Comparison of ENCODE assay signal across 14 cellular contexts in genomic region chr4:87103086-87103485, GRCh38.
DNase-seq lines count a peak whose midpoint lies in the region; ATAC-seq and TF ChIP-seq lines count a peak whose summit lies in the region.
"Had no signal": no experiment of that assay in that cellular context is flagged by ENCODE, and none has a peak within 500 bp of the region (broad histone marks: within the 10 kb centered on the region; RNA-seq: fewer than 3 reads in every experiment).

No MANE protein-coding gene starts in this region.

- H3K36me3 ChIP-seq in left lung = peaks cover 0 to 17% of the 10 kb centered on the region in 2 donors
- H3K36me3 ChIP-seq: neural progenitor cell had no signal

- H3K9me3 Mint-ChIP-seq in activated CD4-positive, alpha-beta T cell treated with anti-CD3 and anti-CD28 coated beads, Interleukin-2, amount 10 ng/mL, durations not matched to agents 7 days and 5 days = no peaks in the 10 kb centered on the region
- no peaks in the 10 kb centered on the region for H3K9me3 Mint-ChIP-seq in stimulated activated naive CD8-positive, alpha-beta T cell treated with anti-CD3 and anti-CD28 coated beads, Interleukin-15, amount 100 ng/mL, for 72 hours
- H3K9me3 Mint-ChIP-seq in T-helper 2 cell treated with Interferon-gamma antibody and Interleukin-4, amounts not matched to agents 5 μg/mL and 100 μg/mL, for 36 hours = no peaks in the 10 kb centered on the region
- H3K9me3 Mint-ChIP-seq: neural progenitor cell, type B pancreatic cell had no signal

- H3K27me3 Mint-ChIP-seq in activated CD4-positive, alpha-beta T cell treated with anti-CD3 and anti-CD28 coated beads, Interleukin-2, amount 10 ng/mL, durations not matched to agents 7 days and 5 days = no peaks in the 10 kb centered on the region
- H3K27me3 Mint-ChIP-seq in stimulated activated naive CD8-positive, alpha-beta T cell treated with anti-CD3 and anti-CD28 coated beads, Interleukin-15, amount 100 ng/mL, for 72 hours = no peaks in the 10 kb centered on the region
- H3K27me3 Mint-ChIP-seq in T-helper 2 cell treated with Interferon-gamma antibody and Interleukin-4, amounts not matched to agents 5 μg/mL and 100 μg/mL, for 36 hours (ENCODE audit: low read depth) = no peaks in the 10 kb centered on the region
- H3K27me3 Mint-ChIP-seq: type B pancreatic cell had no signal

- intact Hi-C loops in left lung (cut with DNase I) = no loop called here

- DNase-seq in activated CD4-positive, alpha-beta T cell treated with anti-CD3 and anti-CD28 coated beads, Interleukin-2, amount 10 ng/mL, durations not matched to agents 7 days and 5 days = no peak
- DNase-seq in activated CD4-positive, alpha-beta T cell treated with anti-CD3 and anti-CD28 coated beads, Interleukin-2, amount 50 U/mL, for 4 hours = no peak
- DNase-seq in amniotic epithelial cell (ENCODE audit: low read depth) (peak; percentile 63), left lung (no peak)
- DNase-seq in stimulated activated naive CD8-positive, alpha-beta T cell treated with anti-CD3 and anti-CD28 coated beads, Interleukin-15, amount 100 ng/mL, for 72 hours = no peak
- no peak for DNase-seq in effector CD8-positive, alpha-beta T cell (lab: John Stamatoyannopoulos, UW)
- no peak for DNase-seq in T-helper 2 cell treated with Interferon-gamma antibody and Interleukin-4, amounts not matched to agents 5 μg/mL and 100 μg/mL, for 36 hours (ENCODE audit: low spot score)
- DNase-seq: NCI-H187; NK-92 treated with Interleukin-12 subunit alpha and Interleukin-12 subunit beta, amount 100 ng/mL, for 24 hours; stimulated activated CD4-positive, alpha-beta T cell treated with anti-CD3 and anti-CD28 coated beads, Interleukin-4, amount 100 ng/mL, for 4 hours; T1000 had no signal

- H3K27ac Mint-ChIP-seq in activated CD4-positive, alpha-beta T cell treated with anti-CD3 and anti-CD28 coated beads, Interleukin-2, amount 10 ng/mL, durations not matched to agents 7 days and 5 days = peak overlapping the region; percentile 67
- H3K27ac Mint-ChIP-seq in stimulated activated naive CD8-positive, alpha-beta T cell treated with anti-CD3 and anti-CD28 coated beads, Interleukin-15, amount 100 ng/mL, for 72 hours = peak overlapping the region; percentile 74 to 77
- H3K27ac Mint-ChIP-seq in T-helper 2 cell treated with Interferon-gamma antibody and Interleukin-4, amounts not matched to agents 5 μg/mL and 100 μg/mL, for 36 hours = no peak overlapping the region
- H3K27ac Mint-ChIP-seq: neural progenitor cell had no signal

- POLR2A ChIA-PET in activated CD4-positive, alpha-beta T cell treated with anti-CD3 and anti-CD28 coated beads, Interleukin-2, amount 10 ng/mL, durations not matched to agents 7 days and 5 days (lab: Charles Lee) = no interaction called here

- H3K36me3 Mint-ChIP-seq in activated CD4-positive, alpha-beta T cell treated with anti-CD3 and anti-CD28 coated beads, Interleukin-2, amount 10 ng/mL, durations not matched to agents 7 days and 5 days (ENCODE audit: low read depth) = peaks cover 40% of the 10 kb centered on the region
- H3K36me3 Mint-ChIP-seq in T-helper 2 cell treated with Interferon-gamma antibody and Interleukin-4, amounts not matched to agents 5 μg/mL and 100 μg/mL, for 36 hours (ENCODE audit: low read depth) = peaks cover 21% of the 10 kb centered on the region

- TF ChIP-seq CTCF in left lung (IDR thresholded peaks at IDR 0.05) = no peak

- H3K9me3 ChIP-seq in left lung = no peaks in the 10 kb centered on the region

- ATAC-seq in left lung = no peak
- ATAC-seq in stimulated activated naive CD8-positive, alpha-beta T cell treated with anti-CD3 and anti-CD28 coated beads, Interleukin-15, amount 100 ng/mL, for 72 hours = no peak
- no peak for ATAC-seq in HG03442 (IDR thresholded peaks at IDR 0.05; ENCODE audit: unreplicated experiment)

- CTCF ChIA-PET in activated CD4-positive, alpha-beta T cell treated with anti-CD3 and anti-CD28 coated beads, Interleukin-2, amount 10 ng/mL, durations not matched to agents 7 days and 5 days (lab: Charles Lee) = interaction anchor here (0.9 kb wide), 1 partner anchor 10 kb away, joined by 3 read pairs; no protein-coding TSS in a partner anchor

- no peak overlapping the region for H3K4me3 Mint-ChIP-seq in activated CD4-positive, alpha-beta T cell treated with anti-CD3 and anti-CD28 coated beads, Interleukin-2, amount 10 ng/mL, durations not matched to agents 7 days and 5 days
- peak overlapping the region; percentile 24 to 53 for H3K4me3 Mint-ChIP-seq in stimulated activated naive CD8-positive, alpha-beta T cell treated with anti-CD3 and anti-CD28 coated beads, Interleukin-15, amount 100 ng/mL, for 72 hours
- no peak overlapping the region for H3K4me3 Mint-ChIP-seq in T-helper 2 cell treated with Interferon-gamma antibody and Interleukin-4, amounts not matched to agents 5 μg/mL and 100 μg/mL, for 36 hours
- H3K4me3 Mint-ChIP-seq: neural progenitor cell had no signal

- H3K4me1 Mint-ChIP-seq in activated CD4-positive, alpha-beta T cell treated with anti-CD3 and anti-CD28 coated beads, Interleukin-2, amount 10 ng/mL, durations not matched to agents 7 days and 5 days = peaks cover 41% of the 10 kb centered on the region
- H3K4me1 Mint-ChIP-seq in stimulated activated naive CD8-positive, alpha-beta T cell treated with anti-CD3 and anti-CD28 coated beads, Interleukin-15, amount 100 ng/mL, for 72 hours = peaks cover 54% of the 10 kb centered on the region
- peaks cover 14% of the 10 kb centered on the region for H3K4me1 Mint-ChIP-seq in T-helper 2 cell treated with Interferon-gamma antibody and Interleukin-4, amounts not matched to agents 5 μg/mL and 100 μg/mL, for 36 hours (ENCODE audit: low read depth)

- peak overlapping the region; percentile 67 to 82 for H3K27ac ChIP-seq in left lung
- H3K27ac ChIP-seq: neural progenitor cell had no signal

- H3K4me1 ChIP-seq in left lung = peaks cover 14 to 30% of the 10 kb centered on the region in 2 donors

- H3K4me3 ChIP-seq in left lung = no peak overlapping the region
- H3K4me3 ChIP-seq: neural progenitor cell had no signal

- H3K27me3 ChIP-seq in left lung = no peaks in the 10 kb centered on the region
- H3K27me3 ChIP-seq: neural progenitor cell had no signal

Comparison
In these comparisons a context has a peak if more than half of its experiments do, and no peak if none do; other contexts are left out.
1. H3K4me3 Mint-ChIP-seq: peak in stimulated activated naive CD8-positive, alpha-beta T cell treated with anti-CD3 and anti-CD28 coated beads, Interleukin-15, amount 100 ng/mL, for 72 hours (2 of 2); none in activated CD4-positive, alpha-beta T cell treated with anti-CD3 and anti-CD28 coated beads, Interleukin-2, amount 10 ng/mL, durations not matched to agents 7 days and 5 days (single experiment) and T-helper 2 cell treated with Interferon-gamma antibody and Interleukin-4, amounts not matched to agents 5 μg/mL and 100 μg/mL, for 36 hours (single experiment).